ENCODE assay signal across 1 cellular context in the genomic region with DNA sequence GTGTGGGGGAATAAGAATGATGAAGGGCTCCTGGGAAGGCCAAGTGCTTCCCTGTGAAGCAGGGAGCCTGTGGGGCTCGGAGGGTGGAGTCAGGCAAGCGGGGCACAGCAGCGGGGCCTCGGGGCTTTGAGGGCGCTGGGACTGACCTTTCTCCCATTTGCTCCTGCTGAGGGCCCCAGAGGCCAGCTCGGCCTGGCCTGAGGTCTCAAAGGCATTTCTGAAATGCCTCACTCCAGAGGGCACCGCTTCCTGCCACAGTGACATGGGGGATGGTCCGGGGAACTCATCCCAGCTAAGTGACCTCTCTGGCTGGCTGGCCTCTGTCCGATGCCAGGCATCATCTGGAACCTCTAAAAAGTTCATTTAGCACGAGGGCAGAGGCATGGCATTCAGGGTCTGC.
TF ChIP-seq lines count a peak whose summit lies in the region.

No MANE protein-coding gene starts in this region.

TF ChIP-seq in H1, 55 proteins besides CTCF, POLR2A, EP300 and RAD21:
- TF ChIP-seq SIX5 (IDR thresholded peaks at IDR 0.05; ENCODE audit: low read depth, low read length) (no peak), POLR2AphosphoS5 (IDR thresholded peaks at IDR 0.05; ENCODE audit: low read depth, low read length) (no peak), RXRA (IDR thresholded peaks at IDR 0.05; ENCODE audit: insufficient read depth, low read depth, low read length) (0 out of 2 replicates have a peak, but pooled peaks have one; percentile 38), PHF8 (conservative IDR thresholded peaks at IDR 0.05; ENCODE audit: low read depth, low read length) (no peak), EZH2 (IDR thresholded peaks at IDR 0.05; ENCODE audit: low read depth, low read length, severe bottlenecking) (no peak), SP1 (IDR thresholded peaks at IDR 0.05; ENCODE audit: low read depth, low read length) (peak; percentile 71; the same call in 1 of the 2 replicates), TEAD4 (IDR thresholded peaks at IDR 0.05; ENCODE audit: low read depth, low read length) (peak; percentile 89), TBP (IDR thresholded peaks at IDR 0.05; ENCODE audit: low read depth, low read length) (peak; percentile 25; the same call in 1 of the 2 replicates), TCF12 (IDR thresholded peaks at IDR 0.05; ENCODE audit: low read depth, low read length) (no peak), MAFK (IDR thresholded peaks at IDR 0.05; ENCODE audit: low read depth, low read length) (no peak), RFX5 (IDR thresholded peaks at IDR 0.05; ENCODE audit: borderline replicate concordance, low read depth, low read length) (no peak), CBX5 (IDR thresholded peaks at IDR 0.05; ENCODE audit: low read depth, low read length) (no peak), NANOG (IDR thresholded peaks at IDR 0.05; ENCODE audit: insufficient read depth, low read depth, low read length, poor library complexity, severe bottlenecking) (peak; percentile 24), NRF1 (IDR thresholded peaks at IDR 0.05; ENCODE audit: low read depth, low read length) (no peak), KDM4A (IDR thresholded peaks at IDR 0.05; ENCODE audit: low read depth, low read length, severe bottlenecking) (no peak), ASH2L (IDR thresholded peaks at IDR 0.05; ENCODE audit: low read length) (peak; percentile 42)
- TF ChIP-seq, protein P1, sequence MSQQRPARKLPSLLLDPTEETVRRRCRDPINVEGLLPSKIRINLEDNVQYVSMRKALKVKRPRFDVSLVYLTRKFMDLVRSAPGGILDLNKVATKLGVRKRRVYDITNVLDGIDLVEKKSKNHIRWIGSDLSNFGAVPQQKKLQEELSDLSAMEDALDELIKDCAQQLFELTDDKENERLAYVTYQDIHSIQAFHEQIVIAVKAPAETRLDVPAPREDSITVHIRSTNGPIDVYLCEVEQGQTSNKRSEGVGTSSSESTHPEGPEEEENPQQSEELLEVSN (IDR thresholded peaks at IDR 0.05), result no peak
- TF ChIP-seq, protein P2, sequence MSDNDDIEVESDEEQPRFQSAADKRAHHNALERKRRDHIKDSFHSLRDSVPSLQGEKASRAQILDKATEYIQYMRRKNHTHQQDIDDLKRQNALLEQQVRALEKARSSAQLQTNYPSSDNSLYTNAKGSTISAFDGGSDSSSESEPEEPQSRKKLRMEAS (IDR thresholded peaks at IDR 0.05), result 0 out of 2 replicates have a peak, but pooled peaks have one; percentile 13
